ENCODE assay signal across 16 cellular contexts in the genomic region with DNA sequence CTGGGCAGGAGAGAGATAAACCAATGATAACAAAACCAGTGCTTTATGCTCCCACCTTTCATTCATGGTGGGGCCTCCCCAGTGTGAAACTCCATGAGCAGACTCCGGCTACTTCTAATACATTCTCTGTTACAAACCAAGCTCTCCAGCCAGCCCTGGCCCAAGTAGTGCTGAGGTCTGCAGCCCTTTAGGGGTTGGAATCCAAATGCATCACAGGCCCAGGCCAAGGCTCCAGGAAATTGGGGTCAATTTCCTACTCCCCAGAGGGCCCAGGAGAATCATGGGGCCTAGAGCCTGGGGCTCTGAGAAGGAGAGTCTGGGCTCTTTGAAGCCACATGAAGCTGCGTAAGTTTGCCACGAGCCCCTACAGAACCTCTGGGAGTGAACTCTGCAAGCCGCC.
DNase-seq lines count a peak whose midpoint lies in the region; ATAC-seq and TF ChIP-seq lines count a peak whose summit lies in the region.
"Had no signal": no experiment of that assay in that cellular context is flagged by ENCODE, and none has a peak within 500 bp of the region (broad histone marks: within the 10 kb centered on the region; RNA-seq: fewer than 3 reads in every experiment).

No MANE protein-coding gene starts in this region.

- H3K27me3 ChIP-seq in right cardiac atrium (ENCODE audit: control insufficient read depth, insufficient read depth): no peaks in the 10 kb centered on the region
- H3K27me3 ChIP-seq in right atrium auricular region: no peaks in the 10 kb centered on the region
- H3K27me3 ChIP-seq in WERI-Rb-1 (ENCODE audit: insufficient read depth, low read depth, severe bottlenecking): no peaks in the 10 kb centered on the region
- H3K27me3 ChIP-seq in testis: no peaks in the 10 kb centered on the region

- intact Hi-C loops in right cardiac atrium (cut with DNase I): no loop called here
- intact Hi-C loops in testis (cut with DNase I; ENCODE audit: low total_unique reads): no loop called here

- H3K36me3 ChIP-seq in right atrium auricular region: no peaks in the 10 kb centered on the region
- H3K36me3 ChIP-seq in WERI-Rb-1: no peaks in the 10 kb centered on the region; the same call in none of the 2 replicates
- H3K36me3 ChIP-seq in testis (ENCODE audit: low read depth, missing control alignments): no peaks in the 10 kb centered on the region

- TF ChIP-seq CTCF in right atrium auricular region (IDR thresholded peaks at IDR 0.05) (no peak), WERI-Rb-1 (IDR thresholded peaks at IDR 0.05; ENCODE audit: low read depth, low read length) (no peak), testis (IDR thresholded peaks at IDR 0.05) (no peak)

- H3K9me3 ChIP-seq in right cardiac atrium (ENCODE audit: control insufficient read depth, low read length) (no peaks in the 10 kb centered on the region), right atrium auricular region (no peaks in the 10 kb centered on the region), WERI-Rb-1 (ENCODE audit: severe bottlenecking) (no peaks in the 10 kb centered on the region), testis (no peaks in the 10 kb centered on the region)

- TF ChIP-seq POLR2A in testis (IDR thresholded peaks at IDR 0.05): no peak

- WGBS in right cardiac atrium: 68% methylated on average over 4 of the region's 4 CpGs
- 38 to 57% methylated on average over 4 of the region's 4 CpGs for WGBS in testis, 2 donors

- DNase-seq in right cardiac atrium (peak in 2 of 3 donors; percentile 69 to 73), right atrium auricular region (ENCODE audit: low spot score) (no peak), WERI-Rb-1 (no peak), testis (peak; percentile 56), cortex of kidney (lab: John Stamatoyannopoulos, UW) (no peak)
- DNase-seq in effector CD8-positive, alpha-beta T cell (lab: John Stamatoyannopoulos, UW): no peak
- DNase-seq: C1 segment of cervical spinal cord; Calu3; CD4-positive, alpha-beta memory T cell; COR-L47; DMS53; DMS79 treated with DMSO at 0.1 percent for 48 hours; GF-D8; H9 had no signal

- H3K4me3 ChIP-seq in right cardiac atrium (ENCODE audit: low read length) (no peak overlapping the region), right atrium auricular region (no peak overlapping the region), WERI-Rb-1 (ENCODE audit: low read depth, low read length) (no peak overlapping the region), testis (no peak overlapping the region)
- H3K4me3 ChIP-seq: GM23338 had no signal

- H3K27ac ChIP-seq in right cardiac atrium (ENCODE audit: low read length) (no peak overlapping the region), right atrium auricular region (no peak overlapping the region), WERI-Rb-1 (peak overlapping the region; percentile 9), testis (no peak overlapping the region)

- peaks cover 6% of the 10 kb centered on the region for H3K4me1 ChIP-seq in right cardiac atrium (ENCODE audit: control insufficient read depth, insufficient read depth, low read length)
- peaks cover 0 to 23% of the 10 kb centered on the region in 2 donors for H3K4me1 ChIP-seq in right atrium auricular region
- peaks cover 11% of the 10 kb centered on the region for H3K4me1 ChIP-seq in testis

- ATAC-seq in right cardiac atrium: no peak
- ATAC-seq: GM23338, HCT116 had no signal

Comparison
In these comparisons a context has a peak if more than half of its experiments do, and no peak if none do; other contexts are left out.
1. DNase-seq: peak in right cardiac atrium (2 of 3) and testis (single experiment); none in right atrium auricular region (single experiment), WERI-Rb-1 (single experiment), cortex of kidney (single experiment) and effector CD8-positive, alpha-beta T cell (single experiment).